Comparison of ENCODE assay signal across 8 cellular contexts in the genomic region with DNA sequence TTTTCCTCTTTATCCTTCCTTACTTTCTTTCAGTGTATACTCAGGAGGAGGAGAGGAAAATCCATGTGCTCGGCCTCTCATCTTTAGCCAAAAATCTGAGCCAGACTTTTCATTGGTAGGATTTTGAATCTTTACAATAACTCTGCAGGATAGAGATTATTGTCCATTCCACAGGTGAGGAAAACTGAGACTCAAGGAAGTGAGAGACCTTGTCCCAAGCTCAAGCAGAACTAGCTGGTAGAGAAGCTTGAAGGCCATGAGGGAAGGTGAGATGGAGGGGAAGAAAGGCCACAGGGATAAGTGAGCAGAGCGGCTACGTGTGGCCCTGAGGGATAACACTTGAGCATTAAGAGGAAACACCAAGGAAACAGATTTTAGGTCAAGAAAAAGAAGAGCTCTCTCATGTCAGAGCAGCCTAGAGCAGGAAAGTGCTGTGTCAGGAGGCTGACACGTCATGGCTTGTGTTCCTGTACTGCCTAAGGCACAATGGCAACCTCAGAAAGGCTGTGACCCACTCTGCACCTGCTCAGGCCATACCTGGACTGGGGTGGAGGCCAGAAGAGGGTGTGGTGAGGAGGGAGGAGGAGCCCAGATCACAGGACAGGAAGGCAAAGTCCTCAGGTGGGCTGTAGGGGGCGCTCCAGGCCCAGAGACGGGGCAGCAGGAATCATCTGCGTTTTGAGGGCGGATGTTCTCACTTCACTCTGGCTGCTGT.
DNase-seq lines count a peak whose midpoint lies in the region; ATAC-seq and TF ChIP-seq lines count a peak whose summit lies in the region.

No MANE protein-coding gene starts in this region.

- no peaks in the 10 kb centered on the region for H3K79me2 ChIP-seq in Loucy (ENCODE audit: insufficient read depth, low read length)

- H3F3A ChIP-seq in Loucy (ENCODE audit: low read depth): no peaks in the 10 kb centered on the region

- no peaks in the 10 kb centered on the region for H3K36me3 ChIP-seq in Loucy (ENCODE audit: insufficient read depth, low read length)

- peak; percentile 90 for TF ChIP-seq CTCF in Loucy (conservative IDR thresholded peaks at IDR 0.05; ENCODE audit: low read length)

- no peak overlapping the region for H3K4me3 ChIP-seq in Loucy (ENCODE audit: low read length, poor library complexity, severe bottlenecking)

- peaks cover 3% of the 10 kb centered on the region; the same call in 1 of the 2 replicates for H3K9me3 ChIP-seq in Loucy (ENCODE audit: insufficient read depth, low read depth, low read length)

- DNase-seq in D341Med (ENCODE audit: low spot score) (peak; percentile 51), T-helper 9 cell (peak; percentile 88), astrocyte of the hippocampus (ENCODE audit: low read depth, low spot score) (peak; percentile 48), iPS-NIHi11 (ENCODE audit: low spot score) (peak; percentile 82), NCI-H2227 treated with DMSO at 0.1 percent for 48 hours (lab: John Stamatoyannopoulos, UW) (no peak)
- peak; percentile 73 to 80 for DNase-seq in stimulated activated CD4-positive, alpha-beta T cell treated with anti-CD3 and anti-CD28 coated beads, Interleukin-15, amount 100 ng/mL, for 48 hours (ENCODE audit: low read depth in 2 of 2)

- no peak overlapping the region for H3K4me2 ChIP-seq in Loucy (ENCODE audit: low read depth, low read length, poor library complexity, severe bottlenecking)

- H2AFZ ChIP-seq in Loucy (ENCODE audit: low read length): 0 out of 2 replicates have a peak overlapping the region, but pooled peaks have one; percentile 59

- H3K9me2 ChIP-seq in Loucy (replicated peaks; ENCODE audit: low read depth, low read length): no peaks in the 10 kb centered on the region

- H4K20me1 ChIP-seq in Loucy (ENCODE audit: insufficient read depth, low read length, poor library complexity, severe bottlenecking): no peaks in the 10 kb centered on the region

- no peaks in the 10 kb centered on the region for H3K4me1 ChIP-seq in Loucy (ENCODE audit: insufficient read depth, low read length, poor library complexity, severe bottlenecking)

- H3K9ac ChIP-seq in Loucy (ENCODE audit: low read depth, low read length, poor library complexity, severe bottlenecking): no peak overlapping the region

- peak; percentile 78 for ATAC-seq in GM21619 (IDR thresholded peaks at IDR 0.05; ENCODE audit: unreplicated experiment)

- no peaks in the 10 kb centered on the region for H3K27me3 ChIP-seq in Loucy (ENCODE audit: insufficient read depth, low read length, poor library complexity, severe bottlenecking)
